Comparison of ENCODE assay signal across 10 cellular contexts in the genomic region with DNA sequence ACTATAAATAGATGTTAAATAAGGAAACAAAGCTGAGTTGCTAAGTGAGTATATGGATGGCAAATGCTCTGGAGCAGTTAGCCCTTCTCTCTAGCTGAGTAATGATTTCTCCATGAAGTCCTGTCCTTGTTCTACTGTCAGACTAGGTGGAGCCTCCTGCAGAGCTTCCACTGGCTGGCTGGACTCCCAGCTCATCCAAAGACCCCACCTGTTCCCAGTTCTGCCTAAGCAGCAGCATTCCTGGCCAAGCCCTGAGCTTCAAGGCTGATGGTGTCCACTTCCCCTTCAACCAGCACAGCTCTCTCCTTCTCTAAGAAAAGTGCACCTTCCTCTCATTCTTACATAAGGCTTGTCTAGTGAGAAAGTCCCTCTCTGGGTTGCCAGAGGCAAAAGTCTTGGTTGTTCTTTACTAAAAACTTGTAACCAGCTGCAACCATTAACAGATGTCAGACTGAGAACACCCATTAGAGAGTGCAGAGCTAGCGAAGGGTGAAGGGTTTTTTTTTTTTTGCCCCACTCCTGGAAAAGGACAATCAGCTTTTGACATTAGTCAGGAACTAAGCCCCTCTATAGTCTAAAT. TPM values are rescaled to one million over a fixed set of nuclear protein-coding genes. Genes with fewer than 3 reads are reported as not detected.
DNase-seq lines count a peak whose midpoint lies in the region; ATAC-seq and TF ChIP-seq lines count a peak whose summit lies in the region.
"Had no signal": no experiment of that assay in that cellular context is flagged by ENCODE, and none has a peak within 500 bp of the region (broad histone marks: within the 10 kb centered on the region; RNA-seq: fewer than 3 reads in every experiment).

No MANE protein-coding gene starts in this region.

- H3K27me3 ChIP-seq in foreskin keratinocyte, result no peaks in the 10 kb centered on the region
- H3K27me3 ChIP-seq: SJSA1 had no signal

- no peak overlapping the region for H3K27ac ChIP-seq in foreskin keratinocyte

- DNase-seq in NOMO-1 (lab: John Stamatoyannopoulos, UW; ENCODE audit: unreplicated experiment in 2 of 2) (peak; percentile 9 to 33), NOMO-1 treated with dmso at 0.1 percent for 144 hours (lab: John Stamatoyannopoulos, UW; ENCODE audit: unreplicated experiment) (no peak), myocyte (ENCODE audit: low read depth) (peak; percentile 33), foreskin keratinocyte (no peak), epidermal melanocyte (ENCODE audit: insufficient read length, low spot score) (no peak)
- DNase-seq in activated CD8-positive, alpha-beta memory T cell treated with anti-CD3 and anti-CD28 coated beads, Interleukin-2, amount 50 U/mL, for 48 hours, result no peak
- DNase-seq: stimulated activated CD4-positive, alpha-beta T cell treated with anti-CD3 and anti-CD28 coated beads, Interleukin-12 subunit alpha, Interleukin-12 subunit beta, amount 100 ng/mL, for 4 hours had no signal

- TF ChIP-seq CTCF in foreskin keratinocyte (conservative IDR thresholded peaks at IDR 0.05), result no peak

- ATAC-seq in GM21528 (IDR thresholded peaks at IDR 0.05; ENCODE audit: low FRiP score, unreplicated experiment) (peak; percentile 67), HG03378 (IDR thresholded peaks at IDR 0.05; ENCODE audit: unreplicated experiment) (peak; percentile 32), foreskin keratinocyte (no peak)

- H3K4me1 ChIP-seq in foreskin keratinocyte, result no peaks in the 10 kb centered on the region

RNA-seq across cellular contexts. Expression of gene CXCR4, which starts 58.9 kb away (rescaled TPM):
- total RNA-seq in myocyte, result not detected in 2 replicates
- 6.1 TPM for polyA plus RNA-seq in myocyte (2012)
- not detected in 2 replicates for total RNA-seq in foreskin keratinocyte
- polyA plus RNA-seq in foreskin keratinocyte, result not detected in 2 replicates

Comparison
In these comparisons a context has a peak if more than half of its experiments do, and no peak if none do; other contexts are left out.
1. DNase-seq: peak in NOMO-1 (2 of 2) and myocyte (single experiment); none in NOMO-1 treated with dmso at 0.1 percent for 144 hours (single experiment), activated CD8-positive, alpha-beta memory T cell treated with anti-CD3 and anti-CD28 coated beads, Interleukin-2, amount 50 U/mL, for 48 hours (single experiment), foreskin keratinocyte (0 of 2) and epidermal melanocyte (single experiment).